8 cellular contexts compared by ENCODE assay signal in genomic region chr2:213232649-213233437, GRCh38. TPM values are rescaled to one million over a fixed set of nuclear protein-coding genes. Genes with fewer than 3 reads are reported as not detected.
DNase-seq lines count a peak whose midpoint lies in the region; ATAC-seq and TF ChIP-seq lines count a peak whose summit lies in the region.

No MANE protein-coding gene starts in this region.

- H3K27ac ChIP-seq in BLaER1: peak overlapping the region; percentile 67
- H3K27ac ChIP-seq in testis: no peak overlapping the region
- H3K27ac ChIP-seq in stomach: no peak overlapping the region

- intact Hi-C loops in testis (cut with DNase I; ENCODE audit: low total_unique reads): no loop called here
- intact Hi-C loops in stomach (cut with DNase I; ENCODE audit: low total_unique reads): no loop called here

- ATAC-seq in GM19438 (IDR thresholded peaks at IDR 0.05; ENCODE audit: low read depth, unreplicated experiment): peak; percentile 87
- peak; percentile 91 for ATAC-seq in HG03439 (IDR thresholded peaks at IDR 0.05; ENCODE audit: unreplicated experiment)

- H3K9me3 ChIP-seq in BLaER1 (no peaks in the 10 kb centered on the region), testis (no peaks in the 10 kb centered on the region), stomach (no peaks in the 10 kb centered on the region)

- no peaks in the 10 kb centered on the region for H4K20me1 ChIP-seq in BLaER1

- peak overlapping the region; percentile 85 for H3K4me2 ChIP-seq in BLaER1

- 45 to 51% methylated on average over 8 of the region's 8 CpGs for WGBS in testis, 2 donors
- 31 to 39% (median 35%) methylated on average over 8 of the region's 8 CpGs for WGBS in stomach, 5 donors

- peak; percentile 15 for DNase-seq in activated CD4-positive, alpha-beta T cell treated with anti-CD3 and anti-CD28 coated beads for 1 hour
- peak; percentile 77 for DNase-seq in iris pigment epithelial cell (ENCODE audit: low read depth)
- no peak for DNase-seq in testis
- DNase-seq in NCI-H226: no peak
- no peak for DNase-seq in stomach

- TF ChIP-seq POLR2A in testis (IDR thresholded peaks at IDR 0.05) (no peak), stomach (IDR thresholded peaks at IDR 0.05) (no peak)

- H3K4me1 ChIP-seq in BLaER1 (peaks cover 98% of the 10 kb centered on the region), testis (no peaks in the 10 kb centered on the region), stomach (no peaks in the 10 kb centered on the region)

- H3K4me3 ChIP-seq in BLaER1 (no peak overlapping the region), testis (no peak overlapping the region), stomach (no peak overlapping the region)

- TF ChIP-seq CTCF in testis (IDR thresholded peaks at IDR 0.05) (no peak), stomach (IDR thresholded peaks at IDR 0.05) (no peak)

- H3K9ac ChIP-seq in BLaER1: 0 out of 2 replicates have a peak overlapping the region, but pooled peaks have one; percentile 1

- TF ChIP-seq EP300 in stomach (IDR thresholded peaks at IDR 0.05): no peak

- no peaks in the 10 kb centered on the region for H3K36me3 ChIP-seq in BLaER1
- no peaks in the 10 kb centered on the region for H3K36me3 ChIP-seq in testis (ENCODE audit: low read depth, missing control alignments)
- H3K36me3 ChIP-seq in stomach: no peaks in the 10 kb centered on the region

- H3K27me3 ChIP-seq in BLaER1: no peaks in the 10 kb centered on the region
- H3K27me3 ChIP-seq in testis: no peaks in the 10 kb centered on the region
- H3K27me3 ChIP-seq in stomach: peaks cover 0 to 8% (median 0%) of the 10 kb centered on the region in 3 donors

RNA-seq across cellular contexts. Expression of gene SPAG16, which starts 51.4 kb away (rescaled TPM):
- total RNA-seq in testis (100 to 1,000 TPM in 1 of 2 donors, 10 to 100 TPM in 1; 69.7 to 111 TPM), stomach (100 to 1,000 TPM in 3 of 5 donors, 10 to 100 TPM in 2; 27.5 to 137 (median 101) TPM)
- polyA plus RNA-seq in testis (ENCODE audit: insufficient read depth, low read depth, low replicate concordance) (80.7 TPM), stomach (10 to 100 TPM; 16.0 to 29.6 (median 19.0) TPM)

Comparison
In these comparisons a context has a peak if more than half of its experiments do, and no peak if none do; other contexts are left out.
1. DNase-seq: peak in activated CD4-positive, alpha-beta T cell treated with anti-CD3 and anti-CD28 coated beads for 1 hour (single experiment) and iris pigment epithelial cell (single experiment); none in testis (single experiment), NCI-H226 (single experiment) and stomach (single experiment).